In genomic region chr5:34826347-34826746, GRCh38 we compare ENCODE assay signal across 12 cellular contexts. TPM values are rescaled to one million over a fixed set of nuclear protein-coding genes. Genes with fewer than 3 reads are reported as not detected.
"Had no signal": no experiment of that assay in that cellular context is flagged by ENCODE, and none has a peak within 500 bp of the region (broad histone marks: within the 10 kb centered on the region; RNA-seq: fewer than 3 reads in every experiment).

No MANE protein-coding gene starts in this region.

- H3K27me3 Mint-ChIP-seq: activated CD4-positive, alpha-beta T cell treated with anti-CD3 and anti-CD28 coated beads, Interleukin-2, amount 10 ng/mL, durations not matched to agents 7 days and 5 days; stimulated activated naive CD8-positive, alpha-beta T cell treated with anti-CD3 and anti-CD28 coated beads, Interleukin-15, amount 100 ng/mL, for 72 hours had no signal

- H3K36me3 Mint-ChIP-seq: activated naive CD8-positive, alpha-beta T cell treated with anti-CD3 and anti-CD28 coated beads for 36 hours; natural killer cell treated with Interleukin-12 subunit alpha and Interleukin-12 subunit beta and Interleukin-15 and Interleukin-18, amount 100 ng/mL, for 72 hours had no signal

- H3K27ac ChIP-seq: foreskin keratinocyte, prostate gland had no signal

- H3K9me3 ChIP-seq: prostate gland had no signal

- H3K27ac Mint-ChIP-seq: activated CD4-positive, alpha-beta T cell treated with anti-CD3 and anti-CD28 coated beads, Interleukin-2, amount 10 ng/mL, durations not matched to agents 7 days and 5 days; activated naive CD8-positive, alpha-beta T cell treated with anti-CD3 and anti-CD28 coated beads for 36 hours; activated T-helper 1 cell treated with anti-CD3 and anti-CD28 coated beads, Interleukin-12 subunit alpha, Interleukin-12 subunit beta, Interleukin-2, Interleukin-4 antibody, amounts not matched to agents 30 ng/mL and 10 ng/mL and 1 ng/mL, durations not matched to agents 14 hours and 24 hours and 36 hours; natural killer cell treated with Interleukin-12 subunit alpha and Interleukin-12 subunit beta and Interleukin-15 and Interleukin-18, amount 100 ng/mL, for 72 hours; stimulated activated naive CD8-positive, alpha-beta T cell treated with anti-CD3 and anti-CD28 coated beads, Interleukin-15, amount 100 ng/mL, for 72 hours had no signal

- ATAC-seq: foreskin keratinocyte; natural killer cell treated with Interleukin-12 subunit alpha and Interleukin-12 subunit beta and Interleukin-15 and Interleukin-18, amount 100 ng/mL, for 72 hours; right cardiac atrium; stimulated activated naive CD8-positive, alpha-beta T cell treated with anti-CD3 and anti-CD28 coated beads, Interleukin-15, amount 100 ng/mL, for 72 hours had no signal

- DNase-seq: activated CD4-positive, alpha-beta T cell treated with anti-CD3 and anti-CD28 coated beads, Interleukin-2, amount 10 ng/mL, durations not matched to agents 7 days and 5 days; activated naive CD8-positive, alpha-beta T cell treated with anti-CD3 and anti-CD28 coated beads for 36 hours; foreskin keratinocyte; head of caudate nucleus; mammary epithelial cell; right cardiac atrium; stimulated activated naive CD8-positive, alpha-beta T cell treated with anti-CD3 and anti-CD28 coated beads, Interleukin-15, amount 100 ng/mL, for 72 hours had no signal

- H3K4me1 ChIP-seq: foreskin keratinocyte, prostate gland had no signal

- H3K4me1 Mint-ChIP-seq: activated naive CD8-positive, alpha-beta T cell treated with anti-CD3 and anti-CD28 coated beads for 36 hours; stimulated activated naive CD8-positive, alpha-beta T cell treated with anti-CD3 and anti-CD28 coated beads, Interleukin-15, amount 100 ng/mL, for 72 hours had no signal

- H3K4me3 Mint-ChIP-seq: activated CD4-positive, alpha-beta T cell treated with anti-CD3 and anti-CD28 coated beads, Interleukin-2, amount 10 ng/mL, durations not matched to agents 7 days and 5 days; activated naive CD8-positive, alpha-beta T cell treated with anti-CD3 and anti-CD28 coated beads for 36 hours; activated T-helper 1 cell treated with anti-CD3 and anti-CD28 coated beads, Interleukin-12 subunit alpha, Interleukin-12 subunit beta, Interleukin-2, Interleukin-4 antibody, amounts not matched to agents 30 ng/mL and 10 ng/mL and 1 ng/mL, durations not matched to agents 14 hours and 24 hours and 36 hours; natural killer cell treated with Interleukin-12 subunit alpha and Interleukin-12 subunit beta and Interleukin-15 and Interleukin-18, amount 100 ng/mL, for 72 hours; stimulated activated naive CD8-positive, alpha-beta T cell treated with anti-CD3 and anti-CD28 coated beads, Interleukin-15, amount 100 ng/mL, for 72 hours had no signal

- H3K9me3 Mint-ChIP-seq: activated CD4-positive, alpha-beta T cell treated with anti-CD3 and anti-CD28 coated beads, Interleukin-2, amount 10 ng/mL, durations not matched to agents 7 days and 5 days; activated naive CD8-positive, alpha-beta T cell treated with anti-CD3 and anti-CD28 coated beads for 36 hours; activated T-helper 1 cell treated with anti-CD3 and anti-CD28 coated beads, Interleukin-12 subunit alpha, Interleukin-12 subunit beta, Interleukin-2, Interleukin-4 antibody, amounts not matched to agents 30 ng/mL and 10 ng/mL and 1 ng/mL, durations not matched to agents 14 hours and 24 hours and 36 hours; natural killer cell treated with Interleukin-12 subunit alpha and Interleukin-12 subunit beta and Interleukin-15 and Interleukin-18, amount 100 ng/mL, for 72 hours; stimulated activated naive CD8-positive, alpha-beta T cell treated with anti-CD3 and anti-CD28 coated beads, Interleukin-15, amount 100 ng/mL, for 72 hours had no signal

- H3K36me3 ChIP-seq: prostate gland had no signal

- H3K4me3 ChIP-seq: prostate gland had no signal

- H3K27me3 ChIP-seq: foreskin keratinocyte had no signal

RNA-seq across cellular contexts. Expression of gene TTC23L, which starts 12.6 kb away (rescaled TPM):
- total RNA-seq: activated CD4-positive, alpha-beta T cell treated with anti-CD3 and anti-CD28 coated beads, Interleukin-2, amount 10 ng/mL, durations not matched to agents 7 days and 5 days; activated T-helper 1 cell treated with anti-CD3 and anti-CD28 coated beads, Interleukin-12 subunit alpha, Interleukin-12 subunit beta, Interleukin-2, Interleukin-4 antibody, amounts not matched to agents 30 ng/mL and 10 ng/mL and 1 ng/mL, durations not matched to agents 14 hours and 24 hours and 36 hours; endothelial cell of umbilical vein; natural killer cell treated with Interleukin-12 subunit alpha and Interleukin-12 subunit beta and Interleukin-15 and Interleukin-18, amount 100 ng/mL, for 72 hours; omental fat pad; right cardiac atrium had no signal
- polyA plus RNA-seq: endothelial cell of umbilical vein, foreskin keratinocyte, right cardiac atrium had no signal
